Comparison of ENCODE assay signal across 9 cellular contexts in the genomic region with DNA sequence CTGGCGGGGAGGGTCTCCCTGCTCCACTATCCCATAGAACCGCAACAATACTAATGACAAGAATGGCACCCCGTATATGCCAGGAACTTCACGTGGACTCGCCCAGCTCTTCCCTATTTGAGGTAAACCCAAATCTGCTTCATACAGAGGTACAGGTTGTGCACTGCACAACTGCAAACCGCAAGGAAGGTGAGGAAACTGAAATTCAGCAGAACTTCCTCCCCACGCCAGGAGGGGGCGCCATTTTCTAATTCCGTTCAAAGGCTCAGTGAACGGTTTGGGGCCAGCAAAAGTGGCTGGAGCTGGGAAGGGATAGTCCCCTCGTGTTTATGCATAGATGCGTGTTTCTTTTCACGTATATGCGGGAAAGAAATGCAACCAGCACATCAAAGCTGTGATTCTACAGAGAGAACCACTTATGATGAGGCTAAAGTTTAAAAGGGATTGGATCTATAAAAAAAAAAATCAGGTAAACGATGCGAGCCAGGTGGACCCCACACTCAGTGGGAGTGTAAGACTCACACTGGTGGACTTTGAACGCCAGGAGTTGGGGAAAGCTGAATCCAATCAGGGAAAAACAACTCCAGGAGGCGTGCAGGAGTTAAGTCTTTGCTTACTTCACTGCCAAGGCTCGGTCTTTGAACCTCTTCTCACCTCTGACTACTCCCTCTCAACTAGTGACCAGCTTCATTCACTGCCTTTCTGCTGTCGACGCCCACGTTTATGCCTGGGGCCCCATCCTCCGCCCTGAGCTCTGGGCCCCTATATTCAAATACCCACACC. TPM values are rescaled to one million over a fixed set of nuclear protein-coding genes. Genes with fewer than 3 reads are reported as not detected.
DNase-seq lines count a peak whose midpoint lies in the region; ATAC-seq and TF ChIP-seq lines count a peak whose summit lies in the region.
"Had no signal": no experiment of that assay in that cellular context is flagged by ENCODE, and none has a peak within 500 bp of the region (broad histone marks: within the 10 kb centered on the region; RNA-seq: fewer than 3 reads in every experiment).

No MANE protein-coding gene starts in this region.

- H3K4me2 ChIP-seq in smooth muscle cell, result no peak overlapping the region

- no peaks in the 10 kb centered on the region for H4K20me1 ChIP-seq in smooth muscle cell (ENCODE audit: low read depth)

- H3K36me3 Mint-ChIP-seq in activated CD4-positive, alpha-beta memory T cell treated with anti-CD3 and anti-CD28 coated beads, Interleukin-2, amount 10 ng/mL, durations not matched to agents 7 days and 5 days (ENCODE audit: low read depth), result no peaks in the 10 kb centered on the region
- H3K36me3 Mint-ChIP-seq: naive thymus-derived CD4-positive, alpha-beta T cell had no signal

- H3K9ac ChIP-seq in smooth muscle cell (ENCODE audit: low read depth), result no peak overlapping the region

- H3K27me3 ChIP-seq in smooth muscle cell (ENCODE audit: low read depth), result peaks cover 72% of the 10 kb centered on the region

- H3K36me3 ChIP-seq in smooth muscle cell (ENCODE audit: low read depth), result no peaks in the 10 kb centered on the region

- peaks cover 29% of the 10 kb centered on the region for H3K27me3 Mint-ChIP-seq in activated CD4-positive, alpha-beta memory T cell treated with anti-CD3 and anti-CD28 coated beads, Interleukin-2, amount 10 ng/mL, durations not matched to agents 7 days and 5 days

- ATAC-seq in HG02759 (IDR thresholded peaks at IDR 0.05; ENCODE audit: unreplicated experiment) (no peak), GM21423 (IDR thresholded peaks at IDR 0.05; ENCODE audit: unreplicated experiment) (no peak)
- ATAC-seq: naive thymus-derived CD4-positive, alpha-beta T cell had no signal

- H3K4me1 Mint-ChIP-seq in activated CD4-positive, alpha-beta memory T cell treated with anti-CD3 and anti-CD28 coated beads, Interleukin-2, amount 10 ng/mL, durations not matched to agents 7 days and 5 days, result no peaks in the 10 kb centered on the region

- no peak overlapping the region for H3K4me3 Mint-ChIP-seq in activated CD4-positive, alpha-beta memory T cell treated with anti-CD3 and anti-CD28 coated beads, Interleukin-2, amount 10 ng/mL, durations not matched to agents 7 days and 5 days

- no peaks in the 10 kb centered on the region for H3K9me3 ChIP-seq in smooth muscle cell (replicated peaks; ENCODE audit: low read depth)

- H2AFZ ChIP-seq in smooth muscle cell (ENCODE audit: low read depth), result no peak overlapping the region

- H3K4me3 ChIP-seq in LNCaP clone FGC (ENCODE audit: low read depth, low read length), result no peak overlapping the region
- H3K4me3 ChIP-seq in smooth muscle cell, result no peak overlapping the region

- DNase-seq in GM10248 (ENCODE audit: extremely low spot score), result peak; percentile 59
- no peak for DNase-seq in LNCaP clone FGC (ENCODE audit: low read depth)
- DNase-seq in activated CD4-positive, alpha-beta memory T cell treated with anti-CD3 and anti-CD28 coated beads, Interleukin-2, amount 10 ng/mL, durations not matched to agents 7 days and 5 days, result peak; percentile 49
- peak; percentile 34 for DNase-seq in fibroblast of peridontal ligament (ENCODE audit: extremely low read depth)
- DNase-seq in smooth muscle cell (lab: John Stamatoyannopoulos, UW; ENCODE audit: unreplicated experiment), result peak; percentile 1

- no peak overlapping the region for H3K27ac Mint-ChIP-seq in activated CD4-positive, alpha-beta memory T cell treated with anti-CD3 and anti-CD28 coated beads, Interleukin-2, amount 10 ng/mL, durations not matched to agents 7 days and 5 days

- H3K79me2 ChIP-seq in smooth muscle cell (ENCODE audit: low read depth), result no peaks in the 10 kb centered on the region

- no peaks in the 10 kb centered on the region for H3F3A ChIP-seq in smooth muscle cell (ENCODE audit: low read depth)

- no peaks in the 10 kb centered on the region for H3K4me1 ChIP-seq in smooth muscle cell (ENCODE audit: low read depth)

- H3K9me3 Mint-ChIP-seq in activated CD4-positive, alpha-beta memory T cell treated with anti-CD3 and anti-CD28 coated beads, Interleukin-2, amount 10 ng/mL, durations not matched to agents 7 days and 5 days, result no peaks in the 10 kb centered on the region

- 56% methylated on average over 23 of the region's 23 CpGs for WGBS in smooth muscle cell (ENCODE audit: low lambda C conversion rate)

- H3K27ac ChIP-seq in smooth muscle cell (ENCODE audit: low read depth), result no peak overlapping the region

- TF ChIP-seq CTCF in GM10248 (IDR thresholded peaks at IDR 0.05; ENCODE audit: control extremely low read depth, extremely low read depth, low read depth, missing control alignments), result peak; percentile 64
- peak; percentile 74 for TF ChIP-seq CTCF in LNCaP clone FGC (IDR thresholded peaks at IDR 0.05; ENCODE audit: control insufficient read depth, extremely low read depth, insufficient read depth)
- TF ChIP-seq CTCF in smooth muscle cell (IDR thresholded peaks at IDR 0.05; ENCODE audit: borderline replicate concordance, insufficient read depth, poor library complexity, severe bottlenecking), result peak; percentile 94

- POLR2A ChIA-PET in GM10248 (lab: Yijun Ruan, JAX), result no interaction called here
- POLR2A ChIA-PET in activated CD4-positive, alpha-beta memory T cell treated with anti-CD3 and anti-CD28 coated beads, Interleukin-2, amount 10 ng/mL, durations not matched to agents 7 days and 5 days (lab: Charles Lee), result no interaction called here

- CTCF ChIA-PET in GM10248 (lab: Yijun Ruan, JAX), result interaction anchor here (0.8 to 2.4 kb wide), 10 partner anchors 15 to 425 kb away, joined by 3 to 14 read pairs (median 6); partner anchors contain the start of gene C19orf81
- CTCF ChIA-PET in activated CD4-positive, alpha-beta memory T cell treated with anti-CD3 and anti-CD28 coated beads, Interleukin-2, amount 10 ng/mL, durations not matched to agents 7 days and 5 days (lab: Charles Lee), result interaction anchor here (1.1 to 1.6 kb wide), 5 partner anchors 10 to 252 kb away, joined by 3 to 7 read pairs (median 4); no protein-coding TSS in a partner anchor

RNA-seq across cellular contexts. Expression of gene C19orf81, which starts 20.3 kb away (rescaled TPM):
- not detected for total RNA-seq in activated CD4-positive, alpha-beta memory T cell treated with anti-CD3 and anti-CD28 coated beads, Interleukin-2, amount 10 ng/mL, durations not matched to agents 7 days and 5 days
- total RNA-seq in smooth muscle cell, result 1.6 and 1.7 TPM in 2 replicates
- polyA plus RNA-seq in smooth muscle cell, result 12.8 and 13.5 TPM in 2 replicates
- total RNA-seq: T-helper 1 cell treated with Interleukin-12 subunit alpha and Interleukin-12 subunit beta and Interleukin-4 antibody, amounts not matched to agents 30 ng/mL and 1 ng/mL, for 36 hours had no signal

RNA-seq across cellular contexts. Expression of gene SYT3, which starts 29.8 kb away (rescaled TPM):
- not detected for total RNA-seq in activated CD4-positive, alpha-beta memory T cell treated with anti-CD3 and anti-CD28 coated beads, Interleukin-2, amount 10 ng/mL, durations not matched to agents 7 days and 5 days
- total RNA-seq in smooth muscle cell, result 0.13 and 0.63 TPM in 2 replicates
- polyA plus RNA-seq in smooth muscle cell, result 0.54 and 1.8 TPM in 2 replicates
- total RNA-seq: T-helper 1 cell treated with Interleukin-12 subunit alpha and Interleukin-12 subunit beta and Interleukin-4 antibody, amounts not matched to agents 30 ng/mL and 1 ng/mL, for 36 hours had no signal

RNA-seq across cellular contexts. Expression of gene SHANK1, which starts 50.1 kb away (rescaled TPM):
- not detected for total RNA-seq in activated CD4-positive, alpha-beta memory T cell treated with anti-CD3 and anti-CD28 coated beads, Interleukin-2, amount 10 ng/mL, durations not matched to agents 7 days and 5 days
- total RNA-seq in smooth muscle cell, result 2.1 and 4.1 TPM in 2 replicates
- 1.0 and 1.8 TPM in 2 replicates for polyA plus RNA-seq in smooth muscle cell
- total RNA-seq: T-helper 1 cell treated with Interleukin-12 subunit alpha and Interleukin-12 subunit beta and Interleukin-4 antibody, amounts not matched to agents 30 ng/mL and 1 ng/mL, for 36 hours had no signal
- polyA plus RNA-seq: naive thymus-derived CD4-positive, alpha-beta T cell had no signal

RNA-seq across cellular contexts. Expression of gene CLEC11A, which starts 53.7 kb away (rescaled TPM):
- total RNA-seq in activated CD4-positive, alpha-beta memory T cell treated with anti-CD3 and anti-CD28 coated beads, Interleukin-2, amount 10 ng/mL, durations not matched to agents 7 days and 5 days, result under 1 TPM; 0.43 to 0.65 TPM
- total RNA-seq in smooth muscle cell, result 48.3 and 53.4 TPM in 2 replicates
- polyA plus RNA-seq in smooth muscle cell, result 138 and 155 TPM in 2 replicates
